ENCODE assay signal across 16 cellular contexts in genomic region chr12:12777056-12777455, GRCh38.
"Had no signal": no experiment of that assay in that cellular context is flagged by ENCODE, and none has a peak within 500 bp of the region (broad histone marks: within the 10 kb centered on the region; RNA-seq: fewer than 3 reads in every experiment).

No MANE protein-coding gene starts in this region.

- H2AFZ ChIP-seq: hepatocyte, neural progenitor cell had no signal

- H3K4me3 ChIP-seq: esophagus squamous epithelium, hepatocyte, neural progenitor cell, ovary, tibial artery, upper lobe of left lung had no signal

- H3K27ac ChIP-seq: esophagus squamous epithelium, foreskin keratinocyte, neural progenitor cell, ovary, tibial artery, upper lobe of left lung had no signal

- ATAC-seq: natural killer cell; stimulated activated effector memory CD8-positive, alpha-beta T cell treated with anti-CD3 and anti-CD28 coated beads, Interleukin-12 subunit alpha, Interleukin-12 subunit beta, amount 100 ng/mL, for 72 hours had no signal

- H3K9me3 ChIP-seq: esophagus squamous epithelium, ovary, tibial artery, upper lobe of left lung had no signal

- H3K36me3 ChIP-seq: esophagus squamous epithelium, neural progenitor cell, ovary, tibial artery, upper lobe of left lung had no signal

- H3K4me2 ChIP-seq: hepatocyte, neural progenitor cell had no signal

- H3K79me2 ChIP-seq: hepatocyte had no signal

- H3K4me1 ChIP-seq: neural progenitor cell, tibial artery had no signal

- H3K9ac ChIP-seq: neural progenitor cell had no signal

- H3K27me3 ChIP-seq: esophagus squamous epithelium, foreskin keratinocyte, hepatocyte, neural progenitor cell, ovary, tibial artery, upper lobe of left lung had no signal

- DNase-seq: cortex of kidney; effector memory CD4-positive, alpha-beta T cell; esophagus squamous epithelium; mammary epithelial cell; natural killer cell; nucleus accumbens; ovary; right cardiac atrium; stimulated activated CD4-positive, alpha-beta T cell treated with anti-CD3 and anti-CD28 coated beads, Interleukin-2, amount 100 ng/mL, for 48 hours; stimulated activated CD8-positive, alpha-beta memory T cell treated with anti-CD3 and anti-CD28 coated beads, Interleukin-4, amount 100 ng/mL, for 48 hours; tibial artery; upper lobe of left lung had no signal
